ENCODE assay signal across 11 cellular contexts in genomic region chr12:93798752-93799151, GRCh38.
A peak's percentile ranks its signal among the peaks of the same experiment; 100 is the strongest.
DNase-seq lines count a peak whose midpoint lies in the region; ATAC-seq and TF ChIP-seq lines count a peak whose summit lies in the region.
"Had no signal": no experiment of that assay in that cellular context is flagged by ENCODE, and none has a peak within 500 bp of the region (broad histone marks: within the 10 kb centered on the region; RNA-seq: fewer than 3 reads in every experiment).

No MANE protein-coding gene starts in this region.

- DNase-seq in activated naive CD4-positive, alpha-beta T cell treated with anti-CD3 and anti-CD28 coated beads for 36 hours: no peak
- no peak for DNase-seq in activated naive CD4-positive, alpha-beta T cell treated with anti-CD3 and anti-CD28 coated beads, Interleukin-2, amount 10 ng/mL, durations not matched to agents 7 days and 5 days
- DNase-seq in IMR-90 (no peak), upper lobe of right lung (no peak), hypothalamus (lab: John Stamatoyannopoulos, UW) (no peak)
- no peak for DNase-seq in activated CD8-positive, alpha-beta memory T cell treated with anti-CD3 and anti-CD28 coated beads for 24 hours
- DNase-seq: COR-L47, NCI-H187, SHP77 treated with DMSO at 0.1 percent for 48 hours had no signal

- peak overlapping the region; percentile 64 for H2AK5ac ChIP-seq in IMR-90 (ENCODE audit: low read depth, low read length)

- dilution Hi-C loops in IMR-90 (cut with HindIII; ENCODE audit: low sequenced_read_pairs, unreplicated experiment): no loop called here

- in situ Hi-C loops in IMR-90 (cut with MboI; ENCODE audit: low sequenced_read_pairs): no loop called here

- intact Hi-C loops in activated naive CD4-positive, alpha-beta T cell treated with anti-CD3 and anti-CD28 coated beads for 36 hours (cut with micrococcal nuclease): loop anchor here (1.0 to 2.0 kb wide), 2 partner anchors 13 to 26 kb away; no protein-coding TSS in a partner anchor
- intact Hi-C loops in IMR-90 (cut with micrococcal nuclease): no loop called here
- intact Hi-C loops in upper lobe of right lung (cut with DNase I): no loop called here

- peak overlapping the region; percentile 60 for H3K27ac Mint-ChIP-seq in activated naive CD4-positive, alpha-beta T cell treated with anti-CD3 and anti-CD28 coated beads for 36 hours
- no peak overlapping the region for H3K27ac Mint-ChIP-seq in activated naive CD4-positive, alpha-beta T cell treated with anti-CD3 and anti-CD28 coated beads, Interleukin-2, amount 10 ng/mL, durations not matched to agents 7 days and 5 days
- peak overlapping the region; percentile 36 for H3K27ac Mint-ChIP-seq in activated T-helper 17 cell treated with anti-CD3 and anti-CD28 coated beads, Interleukin-2, amount 50 U/mL, for 72 hours

- H3K4ac ChIP-seq in IMR-90 (ENCODE audit: low read depth, low read length): peak overlapping the region; percentile 31

- H3K79me1 ChIP-seq in IMR-90 (ENCODE audit: low read depth in 1 of 2, low read length in 2 of 2): peaks cover 0 to 13% of the 10 kb centered on the region in 2 experiments; a peak in 2 of 4 replicates

- no peaks in the 10 kb centered on the region for H3K36me3 ChIP-seq in IMR-90 (ENCODE audit: control insufficient read depth, insufficient read depth, low read length)
- H3K36me3 ChIP-seq in upper lobe of right lung: no peaks in the 10 kb centered on the region

- no peak overlapping the region for H3K9ac ChIP-seq in IMR-90 (ENCODE audit: low read depth, low read length)

- no peaks in the 10 kb centered on the region for H3K27me3 Mint-ChIP-seq in activated naive CD4-positive, alpha-beta T cell treated with anti-CD3 and anti-CD28 coated beads for 36 hours (ENCODE audit: low read depth)
- H3K27me3 Mint-ChIP-seq in activated naive CD4-positive, alpha-beta T cell treated with anti-CD3 and anti-CD28 coated beads, Interleukin-2, amount 10 ng/mL, durations not matched to agents 7 days and 5 days: no peaks in the 10 kb centered on the region
- no peaks in the 10 kb centered on the region for H3K27me3 Mint-ChIP-seq in activated T-helper 17 cell treated with anti-CD3 and anti-CD28 coated beads, Interleukin-2, amount 50 U/mL, for 72 hours

- H2AK9ac ChIP-seq in IMR-90 (replicated peaks; ENCODE audit: low read depth, low read length, poor library complexity): no peak overlapping the region

- H3K36me3 Mint-ChIP-seq in activated naive CD4-positive, alpha-beta T cell treated with anti-CD3 and anti-CD28 coated beads for 36 hours (ENCODE audit: low read depth): peaks cover 9% of the 10 kb centered on the region
- peaks cover 1% of the 10 kb centered on the region for H3K36me3 Mint-ChIP-seq in activated naive CD4-positive, alpha-beta T cell treated with anti-CD3 and anti-CD28 coated beads, Interleukin-2, amount 10 ng/mL, durations not matched to agents 7 days and 5 days
- peaks cover 23% of the 10 kb centered on the region for H3K36me3 Mint-ChIP-seq in activated T-helper 17 cell treated with anti-CD3 and anti-CD28 coated beads, Interleukin-2, amount 50 U/mL, for 72 hours (ENCODE audit: low read depth)

- no peak for TF ChIP-seq POLR2A in IMR-90 (IDR thresholded peaks at IDR 0.05; ENCODE audit: low read depth, low read length)

- H2BK20ac ChIP-seq in IMR-90 (ENCODE audit: low read depth, low read length): peak overlapping the region; percentile 21; the same call in 1 of the 2 replicates

- peak overlapping the region; percentile 57; the same call in 1 of the 2 replicates for H2BK120ac ChIP-seq in IMR-90 (ENCODE audit: low read depth, low read length)

- peak overlapping the region; percentile 34 for H2AFZ ChIP-seq in IMR-90 (replicated peaks; ENCODE audit: low read length, poor library complexity)

- peak overlapping the region; percentile 70; the same call in 1 of the 2 replicates for H4K91ac ChIP-seq in IMR-90 (ENCODE audit: insufficient read depth, low read depth, low read length)

- no peak overlapping the region for H3K4me3 Mint-ChIP-seq in activated naive CD4-positive, alpha-beta T cell treated with anti-CD3 and anti-CD28 coated beads for 36 hours
- H3K4me3 Mint-ChIP-seq in activated naive CD4-positive, alpha-beta T cell treated with anti-CD3 and anti-CD28 coated beads, Interleukin-2, amount 10 ng/mL, durations not matched to agents 7 days and 5 days: no peak overlapping the region
- H3K4me3 Mint-ChIP-seq in activated T-helper 17 cell treated with anti-CD3 and anti-CD28 coated beads, Interleukin-2, amount 50 U/mL, for 72 hours: peak overlapping the region; percentile 16

- TF ChIP-seq RAD21 in IMR-90 (IDR thresholded peaks at IDR 0.05; ENCODE audit: low read length): no peak

- H3K4me1 Mint-ChIP-seq in activated naive CD4-positive, alpha-beta T cell treated with anti-CD3 and anti-CD28 coated beads for 36 hours (ENCODE audit: low read depth): peaks cover 38% of the 10 kb centered on the region
- H3K4me1 Mint-ChIP-seq in activated naive CD4-positive, alpha-beta T cell treated with anti-CD3 and anti-CD28 coated beads, Interleukin-2, amount 10 ng/mL, durations not matched to agents 7 days and 5 days: peaks cover 23% of the 10 kb centered on the region
- peaks cover 12% of the 10 kb centered on the region for H3K4me1 Mint-ChIP-seq in activated T-helper 17 cell treated with anti-CD3 and anti-CD28 coated beads, Interleukin-2, amount 50 U/mL, for 72 hours

- TF ChIP-seq CTCF in IMR-90 (conservative IDR thresholded peaks at IDR 0.05; ENCODE audit: low read depth, low read length): no peak
- no peak for TF ChIP-seq CTCF in upper lobe of right lung (IDR thresholded peaks at IDR 0.05)

- no TSS peak for BruUV-seq in IMR-90 (replicated peaks; lab: Mats Ljungman, UMichigan)

- no peak overlapping the region for H4K5ac ChIP-seq in IMR-90 (ENCODE audit: low read depth, low read length)

- no peaks in the 10 kb centered on the region for H3K9me3 Mint-ChIP-seq in activated naive CD4-positive, alpha-beta T cell treated with anti-CD3 and anti-CD28 coated beads for 36 hours
- no peaks in the 10 kb centered on the region for H3K9me3 Mint-ChIP-seq in activated naive CD4-positive, alpha-beta T cell treated with anti-CD3 and anti-CD28 coated beads, Interleukin-2, amount 10 ng/mL, durations not matched to agents 7 days and 5 days
- H3K9me3 Mint-ChIP-seq in activated T-helper 17 cell treated with anti-CD3 and anti-CD28 coated beads, Interleukin-2, amount 50 U/mL, for 72 hours: no peaks in the 10 kb centered on the region

- H3K56ac ChIP-seq in IMR-90 (ENCODE audit: extremely low read depth, insufficient read depth, low read length): no peak overlapping the region

- no peak overlapping the region; the same call in 1 of the 2 replicates for H3K18ac ChIP-seq in IMR-90 (ENCODE audit: low read depth, low read length)

- H3K14ac ChIP-seq in IMR-90 (replicated peaks; ENCODE audit: low read depth, low read length): peak overlapping the region; percentile 75

- H3K4me1 ChIP-seq in IMR-90 (ENCODE audit: control insufficient read depth, insufficient read depth, low read length): peaks cover 9% of the 10 kb centered on the region
- H3K4me1 ChIP-seq in upper lobe of right lung: peaks cover 13% of the 10 kb centered on the region

- H3K9me1 ChIP-seq in IMR-90 (ENCODE audit: insufficient read depth, low read length): peaks cover 5% of the 10 kb centered on the region

- peak overlapping the region; percentile 11 for H2BK5ac ChIP-seq in IMR-90 (ENCODE audit: low read depth, low read length, poor library complexity, severe bottlenecking)

- H3K9me3 ChIP-seq in IMR-90 (ENCODE audit: control insufficient read depth, insufficient read depth, low read length) (no peaks in the 10 kb centered on the region), upper lobe of right lung (no peaks in the 10 kb centered on the region)

- POLR2A ChIA-PET in IMR-90 (lab: Charles Lee; ENCODE audit: unreplicated experiment): no interaction called here

- H3K4me3 ChIP-seq in IMR-90 (ENCODE audit: insufficient read depth, low read depth, low read length) (no peak overlapping the region), upper lobe of right lung (no peak overlapping the region)

- CTCF ChIA-PET in activated naive CD4-positive, alpha-beta T cell treated with anti-CD3 and anti-CD28 coated beads for 36 hours (lab: Charles Lee): no interaction called here
- CTCF ChIA-PET in activated naive CD4-positive, alpha-beta T cell treated with anti-CD3 and anti-CD28 coated beads, Interleukin-2, amount 10 ng/mL, durations not matched to agents 7 days and 5 days (lab: Charles Lee): interaction anchor here (1.0 kb wide), 1 partner anchor 32 kb away, joined by 3 read pairs; no protein-coding TSS in a partner anchor
- CTCF ChIA-PET in IMR-90 (lab: Yijun Ruan, JAX): no interaction called here

- H2BK15ac ChIP-seq in IMR-90 (ENCODE audit: low read depth, low read length): peak overlapping the region; percentile 27

- H3K4me2 ChIP-seq in IMR-90 (ENCODE audit: low read depth, low read length): no peak overlapping the region

- H4K8ac ChIP-seq in IMR-90 (ENCODE audit: low read depth in 2 of 2, low read length in 2 of 2): peak overlapping the region in 1 of 2 experiments; percentile 32; a peak in 1 of 4 replicates

- no peak overlapping the region for H3K23ac ChIP-seq in IMR-90 (ENCODE audit: low read depth, low read length)

- no CpG with 5 or more reads among the region's 2 CpGs for WGBS in IMR-90 (ENCODE audit: extremely low coverage in 2 of 2, insufficient read length in 1 of 2), 2 experiments

- no peak for ATAC-seq in IMR-90 (ENCODE audit: low read depth)
- no peak for ATAC-seq in activated T-helper 17 cell treated with anti-CD3 and anti-CD28 coated beads, Interleukin-2, amount 50 U/mL, for 72 hours (replicated peaks)
- ATAC-seq in upper lobe of right lung: peak; percentile 24
- ATAC-seq: SK-N-SH treated with all-trans-retinoic acid at 6 μM for 48 hours had no signal

- H3K27me3 ChIP-seq in IMR-90 (ENCODE audit: control insufficient read depth, insufficient read depth, low read length): no peaks in the 10 kb centered on the region
- no peaks in the 10 kb centered on the region for H3K27me3 ChIP-seq in upper lobe of right lung

- H3K27ac ChIP-seq in IMR-90 (ENCODE audit: insufficient read depth, low read length) (no peak overlapping the region), upper lobe of right lung (no peak overlapping the region)

- H4K20me1 ChIP-seq in IMR-90 (ENCODE audit: insufficient read depth, low read length): no peaks in the 10 kb centered on the region

TF ChIP-seq in IMR-90, 13 proteins besides CTCF, POLR2A, EP300 and RAD21 (continues in another document):
- TF ChIP-seq FOS (IDR thresholded peaks at IDR 0.05; ENCODE audit: low read depth, low read length): no peak
- no peak for TF ChIP-seq RFX5 (IDR thresholded peaks at IDR 0.05; ENCODE audit: low read depth, low read length)
- no peak for TF ChIP-seq MAFK (IDR thresholded peaks at IDR 0.05; ENCODE audit: low read depth, low read length)
- TF ChIP-seq MAZ (IDR thresholded peaks at IDR 0.05; ENCODE audit: borderline replicate concordance, low read depth, low read length): no peak
- no peak for TF ChIP-seq NFE2L2 (IDR thresholded peaks at IDR 0.05; ENCODE audit: low read depth, low read length)
- no peak for TF ChIP-seq MXI1 (IDR thresholded peaks at IDR 0.05; ENCODE audit: borderline replicate concordance, low read depth, low read length)
